Comparison of ENCODE assay signal across 1 cellular context in the genomic region with DNA sequence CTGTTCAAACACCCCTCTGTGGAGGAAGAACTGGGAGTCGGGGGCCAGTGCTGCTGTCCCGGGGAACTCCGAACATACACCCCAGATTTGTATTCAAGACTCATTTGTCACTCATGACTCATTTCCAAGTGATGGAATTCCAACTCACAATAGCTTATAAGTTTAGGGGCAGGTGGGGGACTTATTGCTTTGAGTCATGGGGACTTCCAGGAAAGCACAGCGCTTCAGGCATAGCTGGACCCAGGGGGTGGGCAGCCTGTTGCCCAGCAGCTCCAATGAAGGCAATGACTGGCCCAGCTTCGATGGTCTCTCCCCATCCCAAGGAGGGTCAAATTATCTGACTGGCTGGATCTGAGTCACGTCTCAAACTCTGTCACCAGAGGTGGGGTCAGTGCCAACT.
TF ChIP-seq lines count a peak whose summit lies in the region.

No MANE protein-coding gene starts in this region.

TF ChIP-seq in IMR-90, 13 proteins besides CTCF, POLR2A, EP300 and RAD21 (continued from another document):
- TF ChIP-seq BHLHE40 (IDR thresholded peaks at IDR 0.05; ENCODE audit: low read depth, low read length) (no peak), MAZ (IDR thresholded peaks at IDR 0.05; ENCODE audit: borderline replicate concordance, low read depth, low read length) (no peak), MXI1 (IDR thresholded peaks at IDR 0.05; ENCODE audit: borderline replicate concordance, low read depth, low read length) (no peak), CEBPB (IDR thresholded peaks at IDR 0.05; ENCODE audit: low read depth, low read length) (no peak), RCOR1 (IDR thresholded peaks at IDR 0.05; ENCODE audit: insufficient replicate concordance, low read length) (no peak), NFE2L2 (IDR thresholded peaks at IDR 0.05; ENCODE audit: low read depth, low read length) (no peak), RFX5 (IDR thresholded peaks at IDR 0.05; ENCODE audit: low read depth, low read length) (no peak)
- TF ChIP-seq, protein P1, sequence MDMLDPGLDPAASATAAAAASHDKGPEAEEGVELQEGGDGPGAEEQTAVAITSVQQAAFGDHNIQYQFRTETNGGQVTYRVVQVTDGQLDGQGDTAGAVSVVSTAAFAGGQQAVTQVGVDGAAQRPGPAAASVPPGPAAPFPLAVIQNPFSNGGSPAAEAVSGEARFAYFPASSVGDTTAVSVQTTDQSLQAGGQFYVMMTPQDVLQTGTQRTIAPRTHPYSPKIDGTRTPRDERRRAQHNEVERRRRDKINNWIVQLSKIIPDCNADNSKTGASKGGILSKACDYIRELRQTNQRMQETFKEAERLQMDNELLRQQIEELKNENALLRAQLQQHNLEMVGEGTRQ (IDR thresholded peaks at IDR 0.05; ENCODE audit: low read depth, low read length), result no peak
